Comparison of ENCODE assay signal across 8 cellular contexts in genomic region chr4:93897559-93897958, GRCh38.
DNase-seq lines count a peak whose midpoint lies in the region; ATAC-seq and TF ChIP-seq lines count a peak whose summit lies in the region.

No MANE protein-coding gene starts in this region.

- no peak overlapping the region for H3K4me3 ChIP-seq in GM12875 (ENCODE audit: low read depth, low read length)

- peak; percentile 76 for ATAC-seq in HG02885 (IDR thresholded peaks at IDR 0.05; ENCODE audit: poor library complexity, unreplicated experiment)
- ATAC-seq in HG03196 (IDR thresholded peaks at IDR 0.05; ENCODE audit: unreplicated experiment): no peak
- ATAC-seq in HG03378 (IDR thresholded peaks at IDR 0.05; ENCODE audit: unreplicated experiment): no peak

- peak; percentile 20 for DNase-seq in SK-N-DZ (ENCODE audit: low spot score)
- peak; percentile 1 to 11 for DNase-seq in lung microvascular endothelial cell (ENCODE audit: low read depth in 2 of 2)
- DNase-seq in activated gamma-delta T cell (lab: John Stamatoyannopoulos, UW): no peak
- DNase-seq in NCI-H146 treated with DMSO at 0.1 percent for 48 hours (lab: John Stamatoyannopoulos, UW; ENCODE audit: unreplicated experiment): no peak

- peak; percentile 18; the same call in 1 of the 2 replicates for TF ChIP-seq CTCF in GM12875 (IDR thresholded peaks at IDR 0.05; ENCODE audit: borderline replicate concordance, insufficient read depth, low read depth, low read length)

Comparison
In these comparisons a context has a peak if more than half of its experiments do, and no peak if none do; other contexts are left out.
1. DNase-seq: peak in SK-N-DZ (single experiment) and lung microvascular endothelial cell (2 of 2); none in activated gamma-delta T cell (single experiment) and NCI-H146 treated with DMSO at 0.1 percent for 48 hours (single experiment).